Comparison of ENCODE assay signal across 25 cellular contexts in the genomic region with DNA sequence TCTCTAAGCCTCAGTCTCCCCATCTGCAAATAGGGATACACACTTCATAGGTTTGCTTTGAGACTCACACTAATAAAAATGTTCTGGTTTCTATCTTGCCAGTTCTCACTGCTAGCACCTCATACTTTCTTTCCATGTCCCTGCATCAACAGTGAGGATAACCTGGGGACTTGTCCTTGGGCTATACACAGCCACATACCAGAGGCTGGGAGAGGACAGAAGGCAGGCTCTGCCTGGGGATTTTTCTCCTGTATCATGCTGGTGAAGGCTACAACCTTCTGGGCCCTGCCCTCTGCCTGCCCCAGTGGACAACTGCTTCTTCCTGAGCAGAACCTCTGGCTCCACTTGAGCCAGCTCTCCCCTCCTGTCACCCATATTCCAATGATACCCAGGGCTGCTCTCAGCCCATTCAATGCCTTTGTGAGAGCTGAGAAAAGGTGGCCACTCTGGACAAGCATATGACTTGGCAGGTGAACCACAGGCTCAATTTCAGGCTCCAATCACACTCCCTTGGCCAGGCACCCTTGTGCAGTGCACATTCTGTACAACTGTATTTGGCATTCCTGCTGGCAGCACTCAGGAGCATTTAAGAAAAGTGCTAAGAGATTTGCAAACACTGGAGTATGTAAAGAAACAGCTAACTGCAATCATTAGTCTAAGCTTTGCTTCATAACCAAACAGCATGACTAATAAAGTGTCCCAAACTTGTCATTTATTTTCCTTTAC.
"Had no signal": no experiment of that assay in that cellular context is flagged by ENCODE, and none has a peak within 500 bp of the region (broad histone marks: within the 10 kb centered on the region; RNA-seq: fewer than 3 reads in every experiment).

No MANE protein-coding gene starts in this region.

- H2AFZ ChIP-seq: PC-9 had no signal

- H3K4me2 ChIP-seq: PC-9 had no signal

- H3K4me1 ChIP-seq: ascending aorta had no signal

- ATAC-seq: activated naive CD4-positive, alpha-beta T cell treated with anti-CD3 and anti-CD28 coated beads, Interleukin-2, amount 50 U/mL, for 72 hours; activated naive CD8-positive, alpha-beta T cell treated with anti-CD3 and anti-CD28 coated beads, Interleukin-2, amount 50 U/mL, for 24 hours; activated T-cell treated with anti-CD3 and anti-CD28 coated beads, Interleukin-2, amount 50 U/mL, for 4 hours; T-helper 17 cell had no signal

- H3K36me3 ChIP-seq: ascending aorta, cardiac muscle cell, MG63 had no signal

- H3K9me3 ChIP-seq: MG63 had no signal

- H3K27ac ChIP-seq: ascending aorta, cardiac muscle cell, PC-9 had no signal

- DNase-seq: activated CD4-positive, alpha-beta memory T cell treated with anti-CD3 and anti-CD28 coated beads for 36 hours; activated CD4-positive, alpha-beta T cell treated with anti-CD3 and anti-CD28 coated beads, Interleukin-2, amount 10 ng/mL, durations not matched to agents 7 days and 5 days; activated CD4-positive, CD25-positive, alpha-beta regulatory T cell; activated CD8-positive, alpha-beta memory T cell treated with anti-CD3 and anti-CD28 coated beads for 24 hours; activated effector memory CD4-positive, alpha-beta T cell treated with anti-CD3 and anti-CD28 coated beads, Interleukin-2, amount 50 U/mL, for 16 hours; activated naive CD4-positive, alpha-beta T cell treated with Interleukin-2 at 50 U/mL for 16 hours; activated naive CD8-positive, alpha-beta T cell treated with anti-CD3 and anti-CD28 coated beads, Interleukin-2, amount 50 U/mL, for 24 hours; activated T-cell treated with anti-CD3 and anti-CD28 coated beads, Interleukin-2, amount 50 U/mL, for 4 hours; amniotic stem cell; MG63; MV-4-11; NCI-H1105; NCI-H1436; NCI-H1694 treated with DMSO at 0.1 percent for 48 hours; NCI-H2029 treated with DMSO at 0.1 percent for 48 hours; NCI-H345; NCI-H510A; PC-9; SHP77 treated with DMSO at 0.1 percent for 48 hours; T-helper 17 cell; T-helper 9 cell had no signal

- H3K27me3 ChIP-seq: ascending aorta, body of pancreas, MG63 had no signal

- H3K4me3 ChIP-seq: ascending aorta, body of pancreas, cardiac muscle cell, MG63, PC-9 had no signal
